Comparison of ENCODE assay signal across 8 cellular contexts in genomic region chr20:51412991-51413471, GRCh38.
DNase-seq lines count a peak whose midpoint lies in the region; ATAC-seq, FAIRE-seq and TF ChIP-seq lines count a peak whose summit lies in the region.

No MANE protein-coding gene starts in this region.

- H3K79me1 ChIP-seq in H1 (ENCODE audit: low read depth, low read length), result no peaks in the 10 kb centered on the region

- H4K5ac ChIP-seq in H1 (ENCODE audit: insufficient read length, low read depth, low read length), result no peak overlapping the region

- no peak overlapping the region for H3K23ac ChIP-seq in H1 (ENCODE audit: insufficient read length)

- DNase-seq in EH (ENCODE audit: low read depth) (peak; percentile 45), NCI-H524 (lab: John Stamatoyannopoulos, UW) (peak; percentile 75 to 91), H1 (ENCODE audit: low read depth in 1 of 2, low spot score in 2 of 2) (no peak), psoas muscle (peak; percentile 65 to 78), T-helper 2 cell (no peak), NCI-H187 (lab: John Stamatoyannopoulos, UW) (no peak), NCI-H2227 (lab: John Stamatoyannopoulos, UW; ENCODE audit: unreplicated experiment) (no peak)

- H3K36me3 ChIP-seq in H1 (ENCODE audit: control insufficient read depth in 2 of 4, insufficient read depth in 4 of 4, low read length in 3 of 4), result no peaks in the 10 kb centered on the region
- no peaks in the 10 kb centered on the region for H3K36me3 ChIP-seq in psoas muscle (ENCODE audit: insufficient read depth in 1 of 2, low read depth in 1 of 2)

- no peak overlapping the region for H2BK120ac ChIP-seq in H1 (replicated peaks; ENCODE audit: low read depth, low read length)

- H3K9me3 ChIP-seq in H1 (ENCODE audit: insufficient read depth in 2 of 2, low read depth in 1 of 2, low read length in 1 of 2), result no peaks in the 10 kb centered on the region
- H3K9me3 ChIP-seq in psoas muscle, result peaks cover 3% of the 10 kb centered on the region

- no peaks in the 10 kb centered on the region for H3K79me2 ChIP-seq in H1 (ENCODE audit: control insufficient read depth in 1 of 2, insufficient read depth in 2 of 2, low read length in 2 of 2)

- no peak for TF ChIP-seq POLR2A in H1 (IDR thresholded peaks at IDR 0.05; ENCODE audit: control extremely low read depth in 1 of 2, low read depth in 2 of 2, low read length in 2 of 2)

- H3K18ac ChIP-seq in H1 (ENCODE audit: extremely low read depth, low read length), result no peak overlapping the region

- H2BK5ac ChIP-seq in H1 (ENCODE audit: low read depth, low read length), result no peak overlapping the region

- 57% methylated on average over 8 of the region's 10 CpGs; no CpG with 5 or more reads in 1 of the 2 experiments for WGBS in H1 (ENCODE audit: extremely low coverage in 1 of 2, insufficient coverage in 1 of 2, insufficient read length in 1 of 2, insufficient replicate concordance in 2 of 2, low coverage in 1 of 2, low lambda C conversion rate in 2 of 2, missing lambda C conversion rate in 1 of 2), 2 experiments
- WGBS in psoas muscle, 3 donors, result 13 to 22% (median 13%) methylated on average over 6 to 7 of the region's 10 CpGs

- H3K14ac ChIP-seq in H1 (ENCODE audit: insufficient read length), result no peak overlapping the region

- CTCF ChIA-PET in H1 (lab: Charles Lee; ENCODE audit: partially characterized antibody), result interaction anchor here (0.8 to 3.2 kb wide), 12 partner anchors 11 to 224 kb away, joined by 3 to 13 read pairs (median 4); partner anchors contain the start of gene NFATC2

- no peak overlapping the region for H2BK15ac ChIP-seq in H1 (ENCODE audit: low read length)

- H3K4me1 ChIP-seq in H1 (replicated peaks in 1 of 4; ENCODE audit: control insufficient read depth in 3 of 4, insufficient read depth in 4 of 4, low read length in 3 of 4), result peaks cover 3 to 12% (median 9%) of the 10 kb centered on the region in 4 experiments
- H3K4me1 ChIP-seq in psoas muscle, result peaks cover 13% of the 10 kb centered on the region

- no peak overlapping the region for H2AK5ac ChIP-seq in H1 (ENCODE audit: low read depth, low read length)

- H3K27ac ChIP-seq in H1 (ENCODE audit: low read depth, low read length), result no peak overlapping the region
- H3K27ac ChIP-seq in psoas muscle, result peak overlapping the region; percentile 1

- TF ChIP-seq RAD21 in H1 (IDR thresholded peaks at IDR 0.05 in 1 of 2, conservative IDR thresholded peaks at IDR 0.05 in 1 of 2; ENCODE audit: low read depth in 2 of 2, low read length in 2 of 2), result no peak

- H3K23me2 ChIP-seq in H1 (ENCODE audit: low read depth, low read length), result no peaks in the 10 kb centered on the region

- intact Hi-C loops in psoas muscle (cut with DNase I), result loop anchor here in 1 of 2 donors (5.0 kb wide), 1 partner anchor 34 kb away; no protein-coding TSS in a partner anchor

- no peak overlapping the region for H2AFZ ChIP-seq in H1 (ENCODE audit: low read length)

- no peak overlapping the region for H3K4ac ChIP-seq in H1 (replicated peaks; ENCODE audit: insufficient read length, low read depth, low read length)

- FAIRE-seq in H1 (lab: Jason Lieb, UNC), result no peak

- H4K8ac ChIP-seq in H1 (ENCODE audit: extremely low read depth, insufficient read depth, low read length), result peak overlapping the region; percentile 57; the same call in 1 of the 2 replicates

- H2BK20ac ChIP-seq in H1 (ENCODE audit: low read length), result no peak overlapping the region

- TF ChIP-seq CTCF in H1 (IDR thresholded peaks at IDR 0.05; ENCODE audit: control extremely low read depth in 1 of 3, insufficient read depth in 1 of 3, low read depth in 1 of 3, low read length in 3 of 3), result no peak
- TF ChIP-seq CTCF in psoas muscle (IDR thresholded peaks at IDR 0.05), result no peak

- peak; percentile 88 to 96 (median 90) for ATAC-seq in psoas muscle
- ATAC-seq in GM18498 (IDR thresholded peaks at IDR 0.05; ENCODE audit: unreplicated experiment), result no peak

- no peak overlapping the region for H4K91ac ChIP-seq in H1 (replicated peaks; ENCODE audit: insufficient read length, low read length)

- H3K4me3 ChIP-seq in H1 (ENCODE audit: extremely low read depth in 1 of 4, insufficient read depth in 2 of 4, low read depth in 3 of 4, low read length in 4 of 4) (no peak overlapping the region), psoas muscle (no peak overlapping the region)

- no peaks in the 10 kb centered on the region for H4K20me1 ChIP-seq in H1 (replicated peaks in 1 of 2; ENCODE audit: control insufficient read depth in 1 of 2, insufficient read depth in 2 of 2, low read length in 2 of 2)

- H3K27me3 ChIP-seq in H1 (replicated peaks in 1 of 4; ENCODE audit: control insufficient read depth in 3 of 4, extremely low read depth in 1 of 4, insufficient read depth in 3 of 4, low read length in 3 of 4) (no peaks in the 10 kb centered on the region), psoas muscle (ENCODE audit: insufficient read depth in 3 of 3, low read length in 2 of 3) (no peaks in the 10 kb centered on the region)

- no peak for TF ChIP-seq EP300 in H1 (IDR thresholded peaks at IDR 0.05; ENCODE audit: borderline replicate concordance in 1 of 2, low read depth in 2 of 2, low read length in 2 of 2)

- peak overlapping the region in 1 of 2 experiments; percentile 59; a peak in 2 of 4 replicates for H3K4me2 ChIP-seq in H1 (ENCODE audit: insufficient read depth in 1 of 2, low read depth in 2 of 2, low read length in 2 of 2)

- H3K9ac ChIP-seq in H1 (replicated peaks in 1 of 4; ENCODE audit: extremely low read depth in 1 of 4, low read depth in 3 of 4, low read length in 3 of 4), result no peak overlapping the region

- H3K56ac ChIP-seq in H1 (replicated peaks; ENCODE audit: insufficient read length, low read depth, low read length), result no peak overlapping the region

- POLR2A ChIA-PET in H1 (lab: Charles Lee; ENCODE audit: partially characterized antibody), result interaction anchor here (0.8 kb wide), 1 partner anchor 389 kb away, joined by 4 read pairs; the partner anchor contains the start of gene SALL4

- H2BK12ac ChIP-seq in H1 (ENCODE audit: low read depth, low read length), result peak overlapping the region; percentile 80; the same call in 1 of the 2 replicates

TF ChIP-seq in H1, 55 proteins besides CTCF, POLR2A, EP300 and RAD21:
- no peak for TF ChIP-seq CBX5 (IDR thresholded peaks at IDR 0.05; ENCODE audit: low read depth, low read length)
- TF ChIP-seq EGR1 (IDR thresholded peaks at IDR 0.05; ENCODE audit: borderline replicate concordance, low read depth, low read length), result no peak
- no peak for TF ChIP-seq MAFK (IDR thresholded peaks at IDR 0.05; ENCODE audit: low read depth, low read length)
- no peak for TF ChIP-seq TAF7 (optimal IDR thresholded peaks at IDR 0.05; ENCODE audit: borderline replicate concordance, low read depth, low read length)

Comparison
In these comparisons a context has a peak if more than half of its experiments do, and no peak if none do; other contexts are left out.
1. DNase-seq: peak in EH (single experiment), NCI-H524 (2 of 2) and psoas muscle (2 of 2); none in H1 (0 of 2), T-helper 2 cell (0 of 5), NCI-H187 (0 of 2) and NCI-H2227 (single experiment).